In genomic region chr5:149407331-149408251, GRCh38 we compare ENCODE assay signal across 1 cellular context.
TF ChIP-seq lines count a peak whose summit lies in the region.

No MANE protein-coding gene starts in this region.

TF ChIP-seq in IMR-90, 13 proteins besides CTCF, POLR2A, EP300 and RAD21:
- TF ChIP-seq MAFK (IDR thresholded peaks at IDR 0.05; ENCODE audit: low read depth, low read length) (no peak), MAZ (IDR thresholded peaks at IDR 0.05; ENCODE audit: borderline replicate concordance, low read depth, low read length) (0 out of 2 replicates have a peak, but pooled peaks have one; percentile 9)
